In genomic region chr12:80781313-80781712, GRCh38 we compare ENCODE assay signal across 21 cellular contexts.
A peak's percentile ranks its signal among the peaks of the same experiment; 100 is the strongest.
DNase-seq lines count a peak whose midpoint lies in the region; ATAC-seq, FAIRE-seq and TF ChIP-seq lines count a peak whose summit lies in the region.
"Had no signal": no experiment of that assay in that cellular context is flagged by ENCODE, and none has a peak within 500 bp of the region (broad histone marks: within the 10 kb centered on the region; RNA-seq: fewer than 3 reads in every experiment).

No MANE protein-coding gene starts in this region.

- CTCF ChIA-PET in WTC11 (lab: Charles Lee): no interaction called here

- H3K9me3 Mint-ChIP-seq in WTC11: peaks cover 33% of the 10 kb centered on the region

- peak overlapping the region; percentile 37 for H3K4me3 Mint-ChIP-seq in WTC11
- H3K4me3 Mint-ChIP-seq: CD4-positive, alpha-beta memory T cell had no signal

- H3K36me3 ChIP-seq in HUES6 (ENCODE audit: control insufficient read depth, insufficient read depth, low read length) (peaks cover 4% of the 10 kb centered on the region), iPS-20b (ENCODE audit: insufficient read depth, low read depth, low read length) (no peaks in the 10 kb centered on the region), kidney (ENCODE audit: control insufficient read depth in 1 of 2, insufficient read depth in 2 of 2, low read length in 2 of 2) (no peaks in the 10 kb centered on the region), heart left ventricle (no peaks in the 10 kb centered on the region)

- peaks cover 18% of the 10 kb centered on the region; the same call in 1 of the 2 replicates for H3K4me1 ChIP-seq in HUES6 (ENCODE audit: control insufficient read depth, insufficient read depth, low read length)
- peaks cover 22% of the 10 kb centered on the region; the same call in 1 of the 2 replicates for H3K4me1 ChIP-seq in iPS-20b (ENCODE audit: insufficient read depth, low read length)
- H3K4me1 ChIP-seq in kidney (ENCODE audit: control insufficient read depth in 1 of 2, insufficient read depth in 1 of 2, low read depth in 1 of 2, low read length in 2 of 2): peaks cover 9 to 20% of the 10 kb centered on the region in 2 donors
- peaks cover 0 to 15% (median 10%) of the 10 kb centered on the region in 12 donors for H3K4me1 ChIP-seq in heart left ventricle

- ATAC-seq in WTC11 (peak; percentile 35; the same call in 1 of the 2 replicates), heart left ventricle (no peak)
- ATAC-seq: Panc1 had no signal

- H3K9ac ChIP-seq in HUES6 (ENCODE audit: low read length) (no peak overlapping the region), iPS-20b (ENCODE audit: low read depth, low read length) (peak overlapping the region; percentile 28; the same call in 1 of the 2 replicates), kidney (ENCODE audit: low read length in 2 of 2) (no peak overlapping the region)

- H3K27me3 ChIP-seq in HUES6 (ENCODE audit: control insufficient read depth, insufficient read depth, low read length) (no peaks in the 10 kb centered on the region), iPS-20b (ENCODE audit: insufficient read depth, low read length) (no peaks in the 10 kb centered on the region), heart left ventricle (no peaks in the 10 kb centered on the region)

- H3K36me3 Mint-ChIP-seq in WTC11: peaks cover 49% of the 10 kb centered on the region
- H3K36me3 Mint-ChIP-seq: CD4-positive, alpha-beta memory T cell had no signal

- POLR2A ChIA-PET in WTC11 (lab: Charles Lee): no interaction called here

- H3K9me3 ChIP-seq in HUES6 (ENCODE audit: control insufficient read depth, insufficient read depth, low read depth, low read length) (peaks cover 15% of the 10 kb centered on the region), iPS-20b (ENCODE audit: insufficient read depth, low read depth, low read length) (peaks cover 4% of the 10 kb centered on the region; the same call in 1 of the 2 replicates), kidney (ENCODE audit: control insufficient read depth in 1 of 2, low read length in 2 of 2) (no peaks in the 10 kb centered on the region), heart left ventricle (peaks cover 0 to 8% (median 0%) of the 10 kb centered on the region in 12 donors)

- intact Hi-C loops in kidney (cut with DNase I) (no loop called here), heart left ventricle (cut with DNase I) (no loop called here)

- no peaks in the 10 kb centered on the region; the same call in 1 of the 2 replicates for H3K27me3 Mint-ChIP-seq in WTC11 (ENCODE audit: low read depth)
- H3K27me3 Mint-ChIP-seq: CD4-positive, alpha-beta memory T cell had no signal

- no peak for FAIRE-seq in kidney (lab: Jason Lieb, UNC)

- peaks cover 68% of the 10 kb centered on the region for H3K4me1 Mint-ChIP-seq in WTC11
- H3K4me1 Mint-ChIP-seq: CD4-positive, alpha-beta memory T cell had no signal

- H3K4me3 ChIP-seq in HUES6 (ENCODE audit: low read depth, low read length) (no peak overlapping the region), iPS-20b (ENCODE audit: low read length) (peak overlapping the region; percentile 39; the same call in 1 of the 2 replicates), kidney (ENCODE audit: low read length in 2 of 2) (no peak overlapping the region), heart left ventricle (no peak overlapping the region)

- TF ChIP-seq CTCF in WTC11 (IDR thresholded peaks at IDR 0.05) (no peak), kidney (IDR thresholded peaks at IDR 0.05; ENCODE audit: borderline replicate concordance, extremely low read depth, insufficient read depth) (no peak), heart left ventricle (IDR thresholded peaks at IDR 0.05) (no peak)

- DNase-seq in WTC11 (ENCODE audit: low spot score): no peak
- DNase-seq in NCI-H748 treated with DMSO at 0.1 percent for 48 hours (lab: John Stamatoyannopoulos, UW): no peak
- DNase-seq in kidney: no peak
- DNase-seq in heart left ventricle: no peak
- no peak for DNase-seq in erythroblast (lab: John Stamatoyannopoulos, UW)
- DNase-seq: C1 segment of cervical spinal cord; CD4-positive, alpha-beta memory T cell; COR-L47; DMS53; KBM-7; MV-4-11; NCI-H1105; NCI-H1436 treated with DMSO at 0.1 percent for 48 hours; NCI-H2029; NCI-H446; NCI-H524 treated with DMSO at 0.1 percent for 48 hours; SHP77 treated with DMSO at 0.1 percent for 48 hours had no signal

- H3K27ac ChIP-seq in HUES6 (ENCODE audit: low read depth, low read length) (peak overlapping the region; percentile 78), iPS-20b (ENCODE audit: low read length) (peak overlapping the region; percentile 1), kidney (ENCODE audit: low read depth in 2 of 2, low read length in 2 of 2) (no peak overlapping the region), heart left ventricle (no peak overlapping the region)
- H3K27ac ChIP-seq: HL-60 had no signal

- TF ChIP-seq POLR2A in heart left ventricle (IDR thresholded peaks at IDR 0.05) (no peak), erythroblast (IDR thresholded peaks at IDR 0.05; ENCODE audit: low read length) (no peak)

- H3K27ac Mint-ChIP-seq in WTC11: peak overlapping the region; percentile 83
- H3K27ac Mint-ChIP-seq: CD4-positive, alpha-beta memory T cell had no signal

- 86 to 93% (median 89%) methylated on average over 1 of the region's 1 CpG for WGBS in heart left ventricle, 4 donors

TF ChIP-seq in WTC11, 78 proteins besides CTCF, POLR2A, EP300 and RAD21:
- TF ChIP-seq ZMAT4 (CRISPR knock-in tag; IDR thresholded peaks at IDR 0.05) (no peak), ATF2 (CRISPR knock-in tag; IDR thresholded peaks at IDR 0.05; ENCODE audit: borderline replicate concordance, low read depth) (no peak)

Comparison
In these comparisons a context has a peak if more than half of its experiments do, and no peak if none do; other contexts are left out.
1. H3K27ac ChIP-seq: peak in HUES6 (single experiment) and iPS-20b (single experiment); none in kidney (0 of 2) and heart left ventricle (0 of 12).